15 cellular contexts compared by ENCODE assay signal in genomic region chr9:89481161-89481915, GRCh38. TPM values are rescaled to one million over a fixed set of nuclear protein-coding genes. Genes with fewer than 3 reads are reported as not detected.
A peak's percentile ranks its signal among the peaks of the same experiment; 100 is the strongest.
DNase-seq lines count a peak whose midpoint lies in the region; ATAC-seq and TF ChIP-seq lines count a peak whose summit lies in the region.
"Had no signal": no experiment of that assay in that cellular context is flagged by ENCODE, and none has a peak within 500 bp of the region (broad histone marks: within the 10 kb centered on the region; RNA-seq: fewer than 3 reads in every experiment).

No MANE protein-coding gene starts in this region.

- H3K27me3 Mint-ChIP-seq in CD8-positive, alpha-beta T cell (ENCODE audit: low read depth): no peaks in the 10 kb centered on the region
- peaks cover 3% of the 10 kb centered on the region for H3K27me3 Mint-ChIP-seq in activated CD8-positive, alpha-beta T cell treated with anti-CD3 and anti-CD28 coated beads for 36 hours
- H3K27me3 Mint-ChIP-seq in brain: peaks cover 3% of the 10 kb centered on the region

- H3K27ac ChIP-seq in CD8-positive, alpha-beta T cell (ENCODE audit: low read depth, low read length): peak overlapping the region; percentile 45
- H3K27ac ChIP-seq in prostate gland: no peak overlapping the region
- H3K27ac ChIP-seq: C4-2B, coronary artery had no signal

- H3K9me3 ChIP-seq in CD8-positive, alpha-beta T cell (ENCODE audit: low read length): no peaks in the 10 kb centered on the region
- H3K9me3 ChIP-seq in prostate gland: no peaks in the 10 kb centered on the region

- intact Hi-C loops in CD8-positive, alpha-beta T cell (cut with DNase I, micrococcal nuclease): loop anchor here in 1 of 2 experiments (1.0 to 5.0 kb wide), 3 partner anchors 8 to 54 kb away; no protein-coding TSS in a partner anchor
- intact Hi-C loops in activated CD8-positive, alpha-beta T cell treated with anti-CD3 and anti-CD28 coated beads for 36 hours (cut with micrococcal nuclease): no loop called here
- intact Hi-C loops in posterior vena cava (cut with DNase I): no loop called here
- intact Hi-C loops in prostate gland (cut with DNase I): no loop called here

- no peaks in the 10 kb centered on the region for H3K36me3 ChIP-seq in CD8-positive, alpha-beta T cell (ENCODE audit: insufficient read depth, low read length)
- no peaks in the 10 kb centered on the region for H3K36me3 ChIP-seq in prostate gland

- H3K4me1 Mint-ChIP-seq in CD8-positive, alpha-beta T cell (ENCODE audit: low read depth): peaks cover 89% of the 10 kb centered on the region
- peaks cover 87% of the 10 kb centered on the region for H3K4me1 Mint-ChIP-seq in activated CD8-positive, alpha-beta T cell treated with anti-CD3 and anti-CD28 coated beads for 36 hours (ENCODE audit: low read depth)
- peaks cover 51% of the 10 kb centered on the region for H3K4me1 Mint-ChIP-seq in brain

- H3K27me3 ChIP-seq in CD8-positive, alpha-beta T cell (ENCODE audit: insufficient read depth, low read length): no peaks in the 10 kb centered on the region
- H3K27me3 ChIP-seq in prostate gland (replicated peaks; ENCODE audit: insufficient read depth): no peaks in the 10 kb centered on the region

- TF ChIP-seq CTCF in CD8-positive, alpha-beta T cell (IDR thresholded peaks at IDR 0.05): no peak
- no peak for TF ChIP-seq CTCF in activated CD8-positive, alpha-beta T cell treated with anti-CD3 and anti-CD28 coated beads for 36 hours (IDR thresholded peaks at IDR 0.05)
- no peak for TF ChIP-seq CTCF in brain (conservative IDR thresholded peaks at IDR 0.05)
- TF ChIP-seq CTCF in prostate gland (IDR thresholded peaks at IDR 0.05): no peak

- peak in 5 of 7 experiments; percentile 36 to 77 (median 67) for DNase-seq in CD8-positive, alpha-beta T cell
- DNase-seq in activated CD8-positive, alpha-beta T cell treated with anti-CD3 and anti-CD28 coated beads for 36 hours: peak; percentile 76
- DNase-seq in posterior vena cava (ENCODE audit: low spot score): peak; percentile 28
- DNase-seq in NCI-H82 treated with DMSO at 0.1 percent for 48 hours (lab: John Stamatoyannopoulos, UW; ENCODE audit: unreplicated experiment): no peak
- no peak for DNase-seq in prostate gland (ENCODE audit: low spot score)
- no peak for DNase-seq in NCI-H2081 (lab: John Stamatoyannopoulos, UW)
- DNase-seq: mammary epithelial cell; NCI-H1436; NCI-H774; stimulated activated CD4-positive, alpha-beta T cell treated with anti-CD3 and anti-CD28 coated beads, Interleukin-4, amount 100 ng/mL, for 1 hour had no signal

- ATAC-seq in CD8-positive, alpha-beta T cell: peak; percentile 47
- peak; percentile 12 for ATAC-seq in activated CD8-positive, alpha-beta T cell treated with anti-CD3 and anti-CD28 coated beads for 36 hours
- no peak for ATAC-seq in HG03457 (IDR thresholded peaks at IDR 0.05; ENCODE audit: unreplicated experiment)
- ATAC-seq: HCT116 had no signal

- whole genome bisulfite sequencing in prostate gland: 90% methylated on average over 18 of the region's 18 CpGs

- peak overlapping the region; percentile 96 for H3K27ac Mint-ChIP-seq in CD8-positive, alpha-beta T cell
- H3K27ac Mint-ChIP-seq in activated CD8-positive, alpha-beta T cell treated with anti-CD3 and anti-CD28 coated beads for 36 hours: peak overlapping the region; percentile 93
- peak overlapping the region in 3 of 5 experiments; percentile 62 to 95 (median 73) for H3K27ac Mint-ChIP-seq in brain

- TF ChIP-seq POLR2A in prostate gland (IDR thresholded peaks at IDR 0.05): no peak

- H3K9me3 Mint-ChIP-seq in CD8-positive, alpha-beta T cell: peaks cover 4% of the 10 kb centered on the region
- H3K9me3 Mint-ChIP-seq in activated CD8-positive, alpha-beta T cell treated with anti-CD3 and anti-CD28 coated beads for 36 hours: peaks cover 5% of the 10 kb centered on the region
- H3K9me3 Mint-ChIP-seq in brain: peaks cover 0 to 13% (median 6%) of the 10 kb centered on the region in 5 experiments

- H3K4me3 ChIP-seq in CD8-positive, alpha-beta T cell (ENCODE audit: low read depth, low read length): peak overlapping the region; percentile 30
- no peak overlapping the region for H3K4me3 ChIP-seq in prostate gland
- H3K4me3 ChIP-seq: coronary artery had no signal

- peak overlapping the region; percentile 86 for H3K4me3 Mint-ChIP-seq in CD8-positive, alpha-beta T cell
- H3K4me3 Mint-ChIP-seq in activated CD8-positive, alpha-beta T cell treated with anti-CD3 and anti-CD28 coated beads for 36 hours: peak overlapping the region; percentile 86
- H3K4me3 Mint-ChIP-seq in brain: no peak overlapping the region

- POLR2A ChIA-PET in CD8-positive, alpha-beta T cell (lab: Charles Lee): interaction anchor here (0.8 to 3.9 kb wide), 14 partner anchors 9 to 68 kb away, joined by 3 to 16 read pairs (median 6); no protein-coding TSS in a partner anchor
- POLR2A ChIA-PET in activated CD8-positive, alpha-beta T cell treated with anti-CD3 and anti-CD28 coated beads for 36 hours (lab: Charles Lee): interaction anchor here (0.7 to 5.4 kb wide), 10 partner anchors 9 to 68 kb away, joined by 3 to 43 read pairs (median 4); no protein-coding TSS in a partner anchor

- peaks cover 81% of the 10 kb centered on the region for H3K4me1 ChIP-seq in CD8-positive, alpha-beta T cell (ENCODE audit: insufficient read depth, low read length)
- peaks cover 4% of the 10 kb centered on the region for H3K4me1 ChIP-seq in prostate gland (replicated peaks)

- CTCF ChIA-PET in CD8-positive, alpha-beta T cell (lab: Charles Lee): interaction anchor here (0.6 to 5.3 kb wide), 13 partner anchors 10 to 67 kb away, joined by 3 to 36 read pairs (median 4); no protein-coding TSS in a partner anchor
- CTCF ChIA-PET in activated CD8-positive, alpha-beta T cell treated with anti-CD3 and anti-CD28 coated beads for 36 hours (lab: Charles Lee): interaction anchor here (1.2 to 6.9 kb wide), 8 partner anchors 11 to 67 kb away, joined by 3 to 44 read pairs (median 4); no protein-coding TSS in a partner anchor

- peaks cover 64% of the 10 kb centered on the region for H3K36me3 Mint-ChIP-seq in CD8-positive, alpha-beta T cell
- H3K36me3 Mint-ChIP-seq in activated CD8-positive, alpha-beta T cell treated with anti-CD3 and anti-CD28 coated beads for 36 hours (ENCODE audit: low read depth): peaks cover 72% of the 10 kb centered on the region
- peaks cover 35% of the 10 kb centered on the region for H3K36me3 Mint-ChIP-seq in brain

RNA-seq across cellular contexts. Expression of gene SEMA4D, which starts 16.6 kb away (rescaled TPM):
- total RNA-seq in CD8-positive, alpha-beta T cell: 100 to 1,000 TPM; 286 to 305 TPM
- total RNA-seq in activated CD8-positive, alpha-beta T cell treated with anti-CD3 and anti-CD28 coated beads for 36 hours: 100 to 1,000 TPM; 290 to 317 TPM
- polyA plus RNA-seq in brain (ENCODE audit: insufficient read depth, low read depth, low replicate concordance): 91.5 TPM
- total RNA-seq in posterior vena cava (10 to 100 TPM; 10.0 to 14.1 TPM), prostate gland (10 to 100 TPM; 17.1 to 52.7 TPM)

Comparison
In these comparisons a context has a peak if more than half of its experiments do, and no peak if none do; other contexts are left out.
1. DNase-seq: peak in CD8-positive, alpha-beta T cell (5 of 7), activated CD8-positive, alpha-beta T cell treated with anti-CD3 and anti-CD28 coated beads for 36 hours (single experiment) and posterior vena cava (single experiment); none in NCI-H82 treated with DMSO at 0.1 percent for 48 hours (single experiment), prostate gland (single experiment) and NCI-H2081 (0 of 2).
2. H3K4me3 Mint-ChIP-seq: peak in CD8-positive, alpha-beta T cell (single experiment) and activated CD8-positive, alpha-beta T cell treated with anti-CD3 and anti-CD28 coated beads for 36 hours (single experiment); none in brain (0 of 5).
3. RNA of gene SEMA4D, which starts 16.6 kb away (total RNA-seq): 290 to 317 TPM in activated CD8-positive, alpha-beta T cell treated with anti-CD3 and anti-CD28 coated beads for 36 hours and 286 to 305 TPM in CD8-positive, alpha-beta T cell; 17.1 to 52.7 TPM in prostate gland and 10.0 to 14.1 TPM in posterior vena cava; every median in the first group is over 4 times any median in the second.
4. Peak in every context shown above with its lines, with median percentiles within 50 percentile points of each other: H3K27ac Mint-ChIP-seq.